ENCODE assay signal across 1 cellular context in genomic region chr22:50079689-50080465, GRCh38.
TF ChIP-seq lines count a peak whose summit lies in the region.

No MANE protein-coding gene starts in this region.

TF ChIP-seq in GM23338, 12 proteins besides CTCF, POLR2A, EP300 and RAD21 (continued from another document):
- TF ChIP-seq, protein P1, sequence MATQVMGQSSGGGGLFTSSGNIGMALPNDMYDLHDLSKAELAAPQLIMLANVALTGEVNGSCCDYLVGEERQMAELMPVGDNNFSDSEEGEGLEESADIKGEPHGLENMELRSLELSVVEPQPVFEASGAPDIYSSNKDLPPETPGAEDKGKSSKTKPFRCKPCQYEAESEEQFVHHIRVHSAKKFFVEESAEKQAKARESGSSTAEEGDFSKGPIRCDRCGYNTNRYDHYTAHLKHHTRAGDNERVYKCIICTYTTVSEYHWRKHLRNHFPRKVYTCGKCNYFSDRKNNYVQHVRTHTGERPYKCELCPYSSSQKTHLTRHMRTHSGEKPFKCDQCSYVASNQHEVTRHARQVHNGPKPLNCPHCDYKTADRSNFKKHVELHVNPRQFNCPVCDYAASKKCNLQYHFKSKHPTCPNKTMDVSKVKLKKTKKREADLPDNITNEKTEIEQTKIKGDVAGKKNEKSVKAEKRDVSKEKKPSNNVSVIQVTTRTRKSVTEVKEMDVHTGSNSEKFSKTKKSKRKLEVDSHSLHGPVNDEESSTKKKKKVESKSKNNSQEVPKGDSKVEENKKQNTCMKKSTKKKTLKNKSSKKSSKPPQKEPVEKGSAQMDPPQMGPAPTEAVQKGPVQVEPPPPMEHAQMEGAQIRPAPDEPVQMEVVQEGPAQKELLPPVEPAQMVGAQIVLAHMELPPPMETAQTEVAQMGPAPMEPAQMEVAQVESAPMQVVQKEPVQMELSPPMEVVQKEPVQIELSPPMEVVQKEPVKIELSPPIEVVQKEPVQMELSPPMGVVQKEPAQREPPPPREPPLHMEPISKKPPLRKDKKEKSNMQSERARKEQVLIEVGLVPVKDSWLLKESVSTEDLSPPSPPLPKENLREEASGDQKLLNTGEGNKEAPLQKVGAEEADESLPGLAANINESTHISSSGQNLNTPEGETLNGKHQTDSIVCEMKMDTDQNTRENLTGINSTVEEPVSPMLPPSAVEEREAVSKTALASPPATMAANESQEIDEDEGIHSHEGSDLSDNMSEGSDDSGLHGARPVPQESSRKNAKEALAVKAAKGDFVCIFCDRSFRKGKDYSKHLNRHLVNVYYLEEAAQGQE (IDR thresholded peaks at IDR 0.05; ENCODE audit: unreplicated experiment), result no peak
- TF ChIP-seq POLR2AphosphoS5 (IDR thresholded peaks at IDR 0.05; ENCODE audit: low read depth), result no peak
- no peak for TF ChIP-seq ZNF331 (CRISPR knock-in tag; IDR thresholded peaks at IDR 0.05; ENCODE audit: low read depth)
- no peak for TF ChIP-seq ZNF114 (CRISPR knock-in tag; IDR thresholded peaks at IDR 0.05)
